Comparison of ENCODE assay signal across 1 cellular context in the genomic region with DNA sequence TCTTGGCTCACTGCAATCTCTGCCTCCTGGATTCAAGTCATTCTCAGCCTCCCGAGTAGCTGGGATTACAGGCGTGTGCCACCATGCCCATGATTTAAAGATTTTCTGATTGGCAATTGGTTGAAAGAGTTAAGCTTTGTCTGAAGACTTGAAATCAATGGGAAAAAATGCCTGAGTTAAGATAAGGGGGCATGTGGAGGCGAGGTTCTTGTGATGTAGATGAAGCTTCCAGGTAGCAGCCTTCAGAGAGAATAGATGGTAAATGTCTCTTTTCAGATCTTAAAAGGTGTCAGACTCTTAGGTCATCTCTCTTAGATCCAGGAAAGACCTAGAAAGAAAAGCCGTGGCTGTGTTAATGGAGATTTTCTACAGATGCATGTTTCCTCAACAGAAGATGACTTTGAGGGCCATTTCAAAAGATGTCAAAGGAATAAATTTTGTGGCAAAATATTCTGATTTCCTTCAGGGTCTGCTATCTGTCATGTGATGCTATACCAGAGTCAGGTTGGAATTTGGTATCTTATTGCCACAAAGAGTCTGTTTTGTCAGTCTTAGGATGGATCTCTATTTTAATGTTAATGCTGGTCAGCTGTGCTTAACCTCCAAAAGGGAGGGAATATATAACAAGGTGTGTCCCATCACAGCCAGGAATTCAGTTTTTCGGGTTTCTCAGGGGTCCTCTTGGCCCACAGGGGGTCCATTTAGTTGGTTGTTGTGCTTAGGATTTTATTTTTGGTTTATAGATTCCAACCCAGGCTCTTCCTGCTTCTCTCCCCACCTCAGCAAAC.
TF ChIP-seq lines count a peak whose summit lies in the region.

No MANE protein-coding gene starts in this region.

TF ChIP-seq in H1, 55 proteins besides CTCF, POLR2A, EP300 and RAD21 (continued from another document):
- TF ChIP-seq JUND (IDR thresholded peaks at IDR 0.05; ENCODE audit: low read length): peak; percentile 35
- no peak for TF ChIP-seq TAF7 (optimal IDR thresholded peaks at IDR 0.05; ENCODE audit: borderline replicate concordance, low read depth, low read length)
